Comparison of ENCODE assay signal across 1 cellular context in the genomic region with DNA sequence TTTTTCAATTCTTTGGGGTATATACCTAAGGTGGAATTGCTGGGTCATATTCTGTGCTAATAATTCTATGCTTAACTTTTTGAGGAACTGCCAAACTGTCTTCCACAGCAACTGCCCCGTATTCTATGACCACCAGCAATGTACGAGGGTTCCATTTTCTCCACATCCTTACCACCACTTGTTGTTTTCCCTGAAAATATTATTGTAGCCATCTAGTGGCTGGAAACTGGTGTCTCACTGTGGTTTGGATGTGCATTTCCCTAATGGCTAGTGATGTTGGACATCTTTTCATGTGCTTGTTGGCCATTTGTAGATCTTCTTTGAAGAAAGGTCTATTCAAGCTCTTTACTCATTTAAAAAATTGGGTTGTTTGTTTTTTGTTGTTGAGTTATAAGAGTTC.
TF ChIP-seq lines count a peak whose summit lies in the region.

No MANE protein-coding gene starts in this region.

TF ChIP-seq in HCT116, 20 proteins besides CTCF, POLR2A, EP300 and RAD21 (continued from another document):
- TF ChIP-seq, protein P1, sequence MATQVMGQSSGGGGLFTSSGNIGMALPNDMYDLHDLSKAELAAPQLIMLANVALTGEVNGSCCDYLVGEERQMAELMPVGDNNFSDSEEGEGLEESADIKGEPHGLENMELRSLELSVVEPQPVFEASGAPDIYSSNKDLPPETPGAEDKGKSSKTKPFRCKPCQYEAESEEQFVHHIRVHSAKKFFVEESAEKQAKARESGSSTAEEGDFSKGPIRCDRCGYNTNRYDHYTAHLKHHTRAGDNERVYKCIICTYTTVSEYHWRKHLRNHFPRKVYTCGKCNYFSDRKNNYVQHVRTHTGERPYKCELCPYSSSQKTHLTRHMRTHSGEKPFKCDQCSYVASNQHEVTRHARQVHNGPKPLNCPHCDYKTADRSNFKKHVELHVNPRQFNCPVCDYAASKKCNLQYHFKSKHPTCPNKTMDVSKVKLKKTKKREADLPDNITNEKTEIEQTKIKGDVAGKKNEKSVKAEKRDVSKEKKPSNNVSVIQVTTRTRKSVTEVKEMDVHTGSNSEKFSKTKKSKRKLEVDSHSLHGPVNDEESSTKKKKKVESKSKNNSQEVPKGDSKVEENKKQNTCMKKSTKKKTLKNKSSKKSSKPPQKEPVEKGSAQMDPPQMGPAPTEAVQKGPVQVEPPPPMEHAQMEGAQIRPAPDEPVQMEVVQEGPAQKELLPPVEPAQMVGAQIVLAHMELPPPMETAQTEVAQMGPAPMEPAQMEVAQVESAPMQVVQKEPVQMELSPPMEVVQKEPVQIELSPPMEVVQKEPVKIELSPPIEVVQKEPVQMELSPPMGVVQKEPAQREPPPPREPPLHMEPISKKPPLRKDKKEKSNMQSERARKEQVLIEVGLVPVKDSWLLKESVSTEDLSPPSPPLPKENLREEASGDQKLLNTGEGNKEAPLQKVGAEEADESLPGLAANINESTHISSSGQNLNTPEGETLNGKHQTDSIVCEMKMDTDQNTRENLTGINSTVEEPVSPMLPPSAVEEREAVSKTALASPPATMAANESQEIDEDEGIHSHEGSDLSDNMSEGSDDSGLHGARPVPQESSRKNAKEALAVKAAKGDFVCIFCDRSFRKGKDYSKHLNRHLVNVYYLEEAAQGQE (IDR thresholded peaks at IDR 0.05; ENCODE audit: low read depth): no peak
- no peak for TF ChIP-seq SIN3A (IDR thresholded peaks at IDR 0.05; ENCODE audit: low read depth)
TF ChIP-seq in HCT116: peak in this region for 1.
